22 cellular contexts compared by ENCODE assay signal in genomic region chr3:107110596-107111305, GRCh38.
"Had no signal": no experiment of that assay in that cellular context is flagged by ENCODE, and none has a peak within 500 bp of the region (broad histone marks: within the 10 kb centered on the region; RNA-seq: fewer than 3 reads in every experiment).

No MANE protein-coding gene starts in this region.

- H2AFZ ChIP-seq: parathyroid adenoma had no signal

- H3K4me3 ChIP-seq: left ventricle myocardium inferior, lung, stomach, thyroid gland, vagina had no signal

- DNase-seq: cortex of kidney; effector CD4-positive, alpha-beta T cell; hypothalamus; immature natural killer cell; islet precursor cell; kidney glomerular epithelial cell; left colon; left ventricle myocardium inferior; midbrain; naive thymus-derived CD8-positive, alpha-beta T cell; stimulated activated CD4-positive, alpha-beta T cell treated with anti-CD3 and anti-CD28 coated beads, Interleukin-2, amount 100 ng/mL, for 24 hours; stimulated activated CD4-positive, alpha-beta T cell treated with anti-CD3 and anti-CD28 coated beads, Interleukin-4, amount 100 ng/mL, for 24 hours; stimulated activated naive CD4-positive, alpha-beta T cell treated with Interleukin-2 at 50 U/mL for 16 hours; stomach; thyroid gland; trophoblast cell had no signal

- H3K79me2 ChIP-seq: parathyroid adenoma had no signal

- H3K36me3 ChIP-seq: left ventricle myocardium inferior, neutrophil, stomach, thyroid gland, vagina had no signal

- H3K27me3 ChIP-seq: neutrophil, stomach, thyroid gland, vagina had no signal

- H3K9ac ChIP-seq: parathyroid adenoma had no signal

- H3K27ac ChIP-seq: left ventricle myocardium inferior, neutrophil, parathyroid adenoma, stomach, thyroid gland, vagina had no signal

- H3K9me3 ChIP-seq: left ventricle myocardium inferior, neutrophil, stomach, thyroid gland, vagina had no signal

- ATAC-seq: left colon; naive thymus-derived CD8-positive, alpha-beta T cell; sciatic nerve; stimulated activated effector memory CD8-positive, alpha-beta T cell treated with anti-CD3 and anti-CD28 coated beads, Interleukin-12 subunit alpha, Interleukin-12 subunit beta, amount 100 ng/mL, for 72 hours had no signal

- H3K4me1 ChIP-seq: stomach, thyroid gland, vagina had no signal
